1 cellular context compared by ENCODE assay signal in the genomic region with DNA sequence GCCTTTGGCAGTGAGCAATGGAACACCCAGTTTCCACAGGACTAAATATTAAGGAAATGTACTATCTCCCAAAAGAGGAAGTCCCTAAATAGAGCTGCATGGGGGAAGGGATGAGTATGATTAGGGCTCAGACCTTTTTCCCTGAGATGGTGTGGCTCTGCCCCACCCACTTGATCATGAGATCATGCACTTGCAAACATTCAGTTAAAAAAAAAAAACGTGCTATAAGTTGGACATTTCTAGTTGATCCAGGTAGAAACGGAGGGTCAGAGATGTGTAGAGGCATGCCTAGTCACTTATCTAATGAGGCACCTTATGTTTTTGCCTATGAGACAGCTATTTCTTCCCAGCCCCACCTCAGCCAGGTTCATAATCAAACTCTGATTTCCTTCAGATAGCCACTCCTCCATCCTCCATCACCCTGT.
A peak's percentile ranks its signal among the peaks of the same experiment; 100 is the strongest.
TF ChIP-seq lines count a peak whose summit lies in the region.

No MANE protein-coding gene starts in this region.

TF ChIP-seq in K562, 482 proteins besides CTCF, POLR2A, EP300 and RAD21 (continues in another document):
- TF ChIP-seq MEF2A (IDR thresholded peaks at IDR 0.05; ENCODE audit: control insufficient read depth, low read depth, low read length) (peak; percentile 94), MIER1 (IDR thresholded peaks at IDR 0.05; ENCODE audit: low read depth) (no peak), YBX1 (IDR thresholded peaks at IDR 0.05) (no peak), ARID1B (IDR thresholded peaks at IDR 0.05) (peak; percentile 82), ZNF384 (IDR thresholded peaks at IDR 0.05; ENCODE audit: low read depth, low read length) (peak; percentile 90), CBFA2T2 (conservative IDR thresholded peaks at IDR 0.05) (peak; percentile 41), TAL1 (IDR thresholded peaks at IDR 0.05) (peak; percentile 61), ZNF253 (CRISPR knock-in tag; conservative IDR thresholded peaks at IDR 0.05) (no peak), SPI1 (IDR thresholded peaks at IDR 0.05; ENCODE audit: borderline replicate concordance, low read depth, low read length) (peak; percentile 100), KLF13 (tag; IDR thresholded peaks at IDR 0.05; ENCODE audit: borderline replicate concordance, low read depth) (peak; percentile 69; the same call in 1 of the 2 replicates), MEF2D (tag; conservative IDR thresholded peaks at IDR 0.05; ENCODE audit: low read depth) (peak; percentile 92), SP1 (CRISPR knock-in tag; IDR thresholded peaks at IDR 0.05) (0 out of 2 replicates have a peak, but pooled peaks have one; percentile 49), EP400 (IDR thresholded peaks at IDR 0.05) (peak; percentile 34; the same call in 1 of the 2 replicates), TRIM24 (IDR thresholded peaks at IDR 0.05) (peak in 1 of 2 experiments; percentile 42; a peak in 1 of 4 replicates), JUND (IDR thresholded peaks at IDR 0.05; ENCODE audit: borderline replicate concordance, low read depth, low read length) (peak; percentile 80), JUND (tag; IDR thresholded peaks at IDR 0.05; ENCODE audit: borderline replicate concordance, low read depth, low read length) (peak; percentile 86; the same call in 2 of the 3 replicates), FOXM1 (IDR thresholded peaks at IDR 0.05; ENCODE audit: low read depth) (0 out of 2 replicates have a peak, but pooled peaks have one; percentile 21), FOXM1 (CRISPR knock-in tag; IDR thresholded peaks at IDR 0.05; ENCODE audit: low read depth) (no peak), ZNF175 (CRISPR knock-in tag; IDR thresholded peaks at IDR 0.05; ENCODE audit: low read depth) (0 out of 2 replicates have a peak, but pooled peaks have one; percentile 58), CBFA2T3 (IDR thresholded peaks at IDR 0.05) (peak; percentile 77), CREB3 (tag; conservative IDR thresholded peaks at IDR 0.05; ENCODE audit: low read depth) (no peak), BHLHE40 (IDR thresholded peaks at IDR 0.05; ENCODE audit: low read length) (peak; percentile 55; the same call in 1 of the 2 replicates), HDAC2 (IDR thresholded peaks at IDR 0.05) (peak; percentile 83), NBN (IDR thresholded peaks at IDR 0.05; ENCODE audit: low read depth) (0 out of 2 replicates have a peak, but pooled peaks have one; percentile 34), SIN3A (IDR thresholded peaks at IDR 0.05; ENCODE audit: borderline replicate concordance in 2 of 2, control insufficient read depth in 1 of 2, low read depth in 2 of 2, low read length in 2 of 2) (no peak), C11orf30 (IDR thresholded peaks at IDR 0.05; ENCODE audit: low read depth) (peak; percentile 76), SMARCC2 (IDR thresholded peaks at IDR 0.05; ENCODE audit: low read depth) (peak; percentile 79), ZKSCAN1 (IDR thresholded peaks at IDR 0.05; ENCODE audit: low read depth, low read length) (no peak), TCF3 (CRISPR knock-in tag; IDR thresholded peaks at IDR 0.05) (0 out of 2 replicates have a peak, but pooled peaks have one; percentile 36), AFF4 (CRISPR knock-in tag; IDR thresholded peaks at IDR 0.05) (no peak), ZNF551 (CRISPR knock-in tag; IDR thresholded peaks at IDR 0.05) (no peak), GABPA (tag; conservative IDR thresholded peaks at IDR 0.05; ENCODE audit: low read depth) (peak; percentile 16; the same call in 1 of the 2 replicates), ZMIZ1 (IDR thresholded peaks at IDR 0.05; ENCODE audit: low read depth in 2 of 2, low read length in 2 of 2) (peak in 1 of 2 experiments; percentile 50; a peak in 1 of 4 replicates), ZFPM2 (CRISPR knock-in tag; IDR thresholded peaks at IDR 0.05) (no peak), CTBP1 (IDR thresholded peaks at IDR 0.05; ENCODE audit: borderline replicate concordance) (peak; percentile 86), ZNF830 (CRISPR knock-in tag; IDR thresholded peaks at IDR 0.05) (no peak), COPS2 (conservative IDR thresholded peaks at IDR 0.05) (no peak), GTF2B (IDR thresholded peaks at IDR 0.05; ENCODE audit: extremely low read depth, insufficient read length) (no peak), ZNF316 (IDR thresholded peaks at IDR 0.05) (peak; percentile 74), ZNF395 (CRISPR knock-in tag; IDR thresholded peaks at IDR 0.05) (no peak), HDAC1 (IDR thresholded peaks at IDR 0.05) (peak in 1 of 2 experiments; percentile 52; a peak in 2 of 4 replicates), RNF2 (IDR thresholded peaks at IDR 0.05) (peak; percentile 42; the same call in 1 of the 2 replicates), MTA2 (IDR thresholded peaks at IDR 0.05; ENCODE audit: low read depth) (peak; percentile 38; the same call in 1 of the 2 replicates), ELF4 (CRISPR knock-in tag; IDR thresholded peaks at IDR 0.05) (0 out of 2 replicates have a peak, but pooled peaks have one; percentile 24), MAFK (IDR thresholded peaks at IDR 0.05; ENCODE audit: low read length) (peak; percentile 26; the same call in 1 of the 2 replicates), ZNF24 (IDR thresholded peaks at IDR 0.05) (peak; percentile 38; the same call in 1 of the 2 replicates), TBP (optimal IDR thresholded peaks at IDR 0.05; ENCODE audit: low read depth, low read length) (peak; percentile 50), ZEB2 (IDR thresholded peaks at IDR 0.05) (peak; percentile 92), ETV1 (tag; conservative IDR thresholded peaks at IDR 0.05; ENCODE audit: low read depth) (no peak)
- TF ChIP-seq, protein P1, sequence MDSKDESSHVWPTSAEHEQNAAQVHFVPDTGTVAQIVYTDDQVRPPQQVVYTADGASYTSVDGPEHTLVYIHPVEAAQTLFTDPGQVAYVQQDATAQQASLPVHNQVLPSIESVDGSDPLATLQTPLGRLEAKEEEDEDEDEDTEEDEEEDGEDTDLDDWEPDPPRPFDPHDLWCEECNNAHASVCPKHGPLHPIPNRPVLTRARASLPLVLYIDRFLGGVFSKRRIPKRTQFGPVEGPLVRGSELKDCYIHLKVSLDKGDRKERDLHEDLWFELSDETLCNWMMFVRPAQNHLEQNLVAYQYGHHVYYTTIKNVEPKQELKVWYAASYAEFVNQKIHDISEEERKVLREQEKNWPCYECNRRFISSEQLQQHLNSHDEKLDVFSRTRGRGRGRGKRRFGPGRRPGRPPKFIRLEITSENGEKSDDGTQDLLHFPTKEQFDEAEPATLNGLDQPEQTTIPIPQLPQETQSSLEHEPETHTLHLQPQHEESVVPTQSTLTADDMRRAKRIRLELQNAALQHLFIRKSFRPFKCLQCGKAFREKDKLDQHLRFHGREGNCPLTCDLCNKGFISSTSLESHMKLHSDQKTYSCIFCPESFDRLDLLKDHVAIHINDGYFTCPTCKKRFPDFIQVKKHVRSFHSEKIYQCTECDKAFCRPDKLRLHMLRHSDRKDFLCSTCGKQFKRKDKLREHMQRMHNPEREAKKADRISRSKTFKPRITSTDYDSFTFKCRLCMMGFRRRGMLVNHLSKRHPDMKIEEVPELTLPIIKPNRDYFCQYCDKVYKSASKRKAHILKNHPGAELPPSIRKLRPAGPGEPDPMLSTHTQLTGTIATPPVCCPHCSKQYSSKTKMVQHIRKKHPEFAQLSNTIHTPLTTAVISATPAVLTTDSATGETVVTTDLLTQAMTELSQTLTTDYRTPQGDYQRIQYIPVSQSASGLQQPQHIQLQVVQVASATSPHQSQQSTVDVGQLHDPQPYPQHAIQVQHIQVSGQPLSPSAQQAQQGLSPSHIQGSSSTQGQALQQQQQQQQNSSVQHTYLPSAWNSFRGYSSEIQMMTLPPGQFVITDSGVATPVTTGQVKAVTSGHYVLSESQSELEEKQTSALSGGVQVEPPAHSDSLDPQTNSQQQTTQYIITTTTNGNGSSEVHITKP (IDR thresholded peaks at IDR 0.05; ENCODE audit: partially characterized antibody): peak; percentile 60
